In genomic region chr20:41149679-41150131, GRCh38 we compare ENCODE assay signal across 10 cellular contexts. TPM values are rescaled to one million over a fixed set of nuclear protein-coding genes. Genes with fewer than 3 reads are reported as not detected.
DNase-seq lines count a peak whose midpoint lies in the region; ATAC-seq and TF ChIP-seq lines count a peak whose summit lies in the region.
"Had no signal": no experiment of that assay in that cellular context is flagged by ENCODE, and none has a peak within 500 bp of the region (broad histone marks: within the 10 kb centered on the region; RNA-seq: fewer than 3 reads in every experiment).

No MANE protein-coding gene starts in this region.

- peak overlapping the region; percentile 76 for H3K27ac Mint-ChIP-seq in activated T-cell treated with anti-CD3 and anti-CD28 coated beads, Interleukin-2, amount 50 U/mL, for 72 hours
- peak overlapping the region; percentile 96 for H3K27ac Mint-ChIP-seq in T-helper 17 cell
- peak overlapping the region; percentile 72 for H3K27ac Mint-ChIP-seq in stimulated activated naive CD8-positive, alpha-beta T cell treated with anti-CD3 and anti-CD28 coated beads, Interleukin-15, Interleukin-2, amounts not matched to agents 100 ng/mL and 50 ng/mL, for 24 hours
- no peak overlapping the region for H3K27ac Mint-ChIP-seq in Calu3 (ENCODE audit: unreplicated experiment)

- DNase-seq in activated T-cell treated with anti-CD3 and anti-CD28 coated beads, Interleukin-2, amount 50 U/mL, for 72 hours: no peak
- DNase-seq in activated T-cell treated with anti-CD3 and anti-CD28 coated beads for 4 hours (no peak), T-helper 17 cell (no peak), fibroblast of peridontal ligament (ENCODE audit: extremely low read depth) (peak; percentile 28), substantia nigra (lab: John Stamatoyannopoulos, UW) (no peak), Calu3 (no peak), HPDE6-E6E7 (ENCODE audit: extremely low spot score) (no peak)
- DNase-seq: NCI-H146 had no signal

- H3K36me3 Mint-ChIP-seq in activated T-cell treated with anti-CD3 and anti-CD28 coated beads, Interleukin-2, amount 50 U/mL, for 72 hours (ENCODE audit: insufficient read depth in 2 of 2): peaks cover 2 to 14% of the 10 kb centered on the region in 2 donors
- H3K36me3 Mint-ChIP-seq in T-helper 17 cell (ENCODE audit: low read depth): peaks cover 3% of the 10 kb centered on the region
- H3K36me3 Mint-ChIP-seq in stimulated activated naive CD8-positive, alpha-beta T cell treated with anti-CD3 and anti-CD28 coated beads, Interleukin-15, Interleukin-2, amounts not matched to agents 100 ng/mL and 50 ng/mL, for 24 hours (ENCODE audit: low read depth): peaks cover 31% of the 10 kb centered on the region
- no peaks in the 10 kb centered on the region for H3K36me3 Mint-ChIP-seq in Calu3 (ENCODE audit: insufficient read depth, unreplicated experiment)

- H3K27ac ChIP-seq in substantia nigra (ENCODE audit: low read depth, low read length, poor library complexity, severe bottlenecking): no peak overlapping the region
- H3K27ac ChIP-seq: BLaER1 had no signal

- CTCF ChIA-PET in Calu3 (lab: Charles Lee): interaction anchor here (1.0 to 1.5 kb wide), 3 partner anchors 15 to 69 kb away, joined by 3 to 4 read pairs (median 3); no protein-coding TSS in a partner anchor

- H3K9me3 ChIP-seq in T-helper 17 cell (ENCODE audit: control insufficient read depth, low read length, poor library complexity, severe bottlenecking): no peaks in the 10 kb centered on the region
- H3K9me3 ChIP-seq: BLaER1 had no signal

- peaks cover 100% of the 10 kb centered on the region for H3K4me1 Mint-ChIP-seq in activated T-cell treated with anti-CD3 and anti-CD28 coated beads, Interleukin-2, amount 50 U/mL, for 72 hours (ENCODE audit: low read depth)
- H3K4me1 Mint-ChIP-seq in T-helper 17 cell (peaks cover 83% of the 10 kb centered on the region), Calu3 (ENCODE audit: low read depth, unreplicated experiment) (peaks cover 21% of the 10 kb centered on the region)
- H3K4me1 Mint-ChIP-seq in stimulated activated naive CD8-positive, alpha-beta T cell treated with anti-CD3 and anti-CD28 coated beads, Interleukin-15, Interleukin-2, amounts not matched to agents 100 ng/mL and 50 ng/mL, for 24 hours (ENCODE audit: low read depth): peaks cover 96% of the 10 kb centered on the region

- H3K4me3 Mint-ChIP-seq in activated T-cell treated with anti-CD3 and anti-CD28 coated beads, Interleukin-2, amount 50 U/mL, for 72 hours: peak overlapping the region; percentile 4 to 29
- peak overlapping the region; percentile 82 for H3K4me3 Mint-ChIP-seq in T-helper 17 cell
- no peak overlapping the region for H3K4me3 Mint-ChIP-seq in stimulated activated naive CD8-positive, alpha-beta T cell treated with anti-CD3 and anti-CD28 coated beads, Interleukin-15, Interleukin-2, amounts not matched to agents 100 ng/mL and 50 ng/mL, for 24 hours
- H3K4me3 Mint-ChIP-seq in Calu3 (ENCODE audit: low read depth, unreplicated experiment): no peak overlapping the region

- H3K9me3 Mint-ChIP-seq in activated T-cell treated with anti-CD3 and anti-CD28 coated beads, Interleukin-2, amount 50 U/mL, for 72 hours: peaks cover 0 to 2% of the 10 kb centered on the region in 2 donors
- no peaks in the 10 kb centered on the region for H3K9me3 Mint-ChIP-seq in stimulated activated naive CD8-positive, alpha-beta T cell treated with anti-CD3 and anti-CD28 coated beads, Interleukin-15, Interleukin-2, amounts not matched to agents 100 ng/mL and 50 ng/mL, for 24 hours
- peaks cover 5% of the 10 kb centered on the region for H3K9me3 Mint-ChIP-seq in Calu3 (ENCODE audit: low read depth, unreplicated experiment)

- ATAC-seq in activated T-cell treated with anti-CD3 and anti-CD28 coated beads, Interleukin-2, amount 50 U/mL, for 72 hours (replicated peaks in 1 of 2): peak; percentile 49 to 63
- ATAC-seq in T-helper 17 cell: no peak

- intact Hi-C loops in Calu3 (cut with micrococcal nuclease; ENCODE audit: unreplicated experiment): no loop called here

- H3K27me3 Mint-ChIP-seq in activated T-cell treated with anti-CD3 and anti-CD28 coated beads, Interleukin-2, amount 50 U/mL, for 72 hours (ENCODE audit: low read depth): no peaks in the 10 kb centered on the region
- H3K27me3 Mint-ChIP-seq in T-helper 17 cell: no peaks in the 10 kb centered on the region
- H3K27me3 Mint-ChIP-seq in stimulated activated naive CD8-positive, alpha-beta T cell treated with anti-CD3 and anti-CD28 coated beads, Interleukin-15, Interleukin-2, amounts not matched to agents 100 ng/mL and 50 ng/mL, for 24 hours: no peaks in the 10 kb centered on the region
- no peaks in the 10 kb centered on the region for H3K27me3 Mint-ChIP-seq in Calu3 (ENCODE audit: unreplicated experiment)

- no peak for TF ChIP-seq CTCF in Calu3 (IDR thresholded peaks at IDR 0.05; ENCODE audit: unreplicated experiment)

- no TSS peak for BruUV-seq in Calu3 (replicated peaks; lab: Mats Ljungman, UMichigan)

RNA-seq across cellular contexts. Expression of gene PLCG1, which starts 12.4 kb away (rescaled TPM):
- 100 to 1,000 TPM; 177 to 221 TPM for total RNA-seq in activated T-cell treated with anti-CD3 and anti-CD28 coated beads, Interleukin-2, amount 50 U/mL, for 72 hours
- total RNA-seq in T-helper 17 cell: 100 to 1,000 TPM; 420 to 428 TPM
- 91.1 and 127 TPM in 2 replicates for total RNA-seq in Calu3 (2022)

Comparison
In these comparisons a context has a peak if more than half of its experiments do, and no peak if none do; other contexts are left out.
1. H3K4me3 Mint-ChIP-seq: peak in activated T-cell treated with anti-CD3 and anti-CD28 coated beads, Interleukin-2, amount 50 U/mL, for 72 hours (2 of 2) and T-helper 17 cell (single experiment); none in stimulated activated naive CD8-positive, alpha-beta T cell treated with anti-CD3 and anti-CD28 coated beads, Interleukin-15, Interleukin-2, amounts not matched to agents 100 ng/mL and 50 ng/mL, for 24 hours (single experiment) and Calu3 (single experiment).